27 cellular contexts compared by ENCODE assay signal in the genomic region with DNA sequence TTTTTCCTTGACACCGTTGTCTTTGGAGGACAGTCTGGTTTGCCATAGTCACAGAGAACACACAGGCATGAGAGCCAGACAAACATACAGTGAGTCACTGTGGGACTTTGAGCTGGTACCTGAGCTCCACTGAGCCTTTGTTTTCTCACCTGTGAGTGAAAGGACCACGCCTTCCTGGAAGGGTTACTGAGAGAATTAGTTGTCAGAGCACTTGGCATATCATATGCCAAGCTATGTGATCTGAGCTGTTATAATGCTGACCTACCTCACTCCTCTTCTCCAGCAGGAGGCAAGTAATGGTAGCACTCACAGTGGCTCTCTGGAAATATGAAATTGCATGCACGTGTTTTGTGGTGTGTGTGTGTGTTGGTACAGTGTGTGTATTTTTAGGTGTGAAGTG. TPM values are rescaled to one million over a fixed set of nuclear protein-coding genes. Genes with fewer than 3 reads are reported as not detected.
DNase-seq lines count a peak whose midpoint lies in the region; ATAC-seq, FAIRE-seq and TF ChIP-seq lines count a peak whose summit lies in the region.
"Had no signal": no experiment of that assay in that cellular context is flagged by ENCODE, and none has a peak within 500 bp of the region (broad histone marks: within the 10 kb centered on the region; RNA-seq: fewer than 3 reads in every experiment).

No MANE protein-coding gene starts in this region.

- H3K9me3 Mint-ChIP-seq in Caco-2 (ENCODE audit: unreplicated experiment) (no peaks in the 10 kb centered on the region), osteocyte (ENCODE audit: unreplicated experiment) (peaks cover 4% of the 10 kb centered on the region)
- H3K9me3 Mint-ChIP-seq in activated CD8-positive, alpha-beta T cell treated with anti-CD3 and anti-CD28 coated beads for 36 hours, result no peaks in the 10 kb centered on the region
- H3K9me3 Mint-ChIP-seq: activated T-cell treated with anti-CD3 and anti-CD28 coated beads, Interleukin-2, amount 50 U/mL, for 72 hours; neural crest cell had no signal

- H3K27me3 Mint-ChIP-seq in Caco-2 (ENCODE audit: insufficient read depth, unreplicated experiment), result no peaks in the 10 kb centered on the region
- peaks cover 55% of the 10 kb centered on the region for H3K27me3 Mint-ChIP-seq in osteocyte (ENCODE audit: unreplicated experiment)
- peaks cover 10% of the 10 kb centered on the region for H3K27me3 Mint-ChIP-seq in activated CD8-positive, alpha-beta T cell treated with anti-CD3 and anti-CD28 coated beads for 36 hours
- H3K27me3 Mint-ChIP-seq: stimulated activated naive CD8-positive, alpha-beta T cell treated with anti-CD3 and anti-CD28 coated beads, Interleukin-15, amount 100 ng/mL, for 72 hours had no signal

- no peak for FAIRE-seq in GM19239 (lab: Jason Lieb, UNC)
- FAIRE-seq: A549, D721Med, G401.6, TTC549 had no signal

- no peaks in the 10 kb centered on the region for H3K36me3 ChIP-seq in Caco-2 (ENCODE audit: control insufficient read depth, insufficient read depth, low read length)
- H3K36me3 ChIP-seq: esophagus muscularis mucosa had no signal

- CTCF ChIA-PET in Caco-2 (lab: Charles Lee), result interaction anchor here (0.7 to 2.0 kb wide), 5 partner anchors 13 to 636 kb away, joined by 3 to 6 read pairs (median 3); no protein-coding TSS in a partner anchor
- CTCF ChIA-PET in activated CD8-positive, alpha-beta T cell treated with anti-CD3 and anti-CD28 coated beads for 36 hours (lab: Charles Lee), result no interaction called here

- peaks cover 18% of the 10 kb centered on the region for H3K4me1 Mint-ChIP-seq in Caco-2 (ENCODE audit: low read depth, unreplicated experiment)
- no peaks in the 10 kb centered on the region for H3K4me1 Mint-ChIP-seq in osteocyte (ENCODE audit: unreplicated experiment)
- H3K4me1 Mint-ChIP-seq in activated CD8-positive, alpha-beta T cell treated with anti-CD3 and anti-CD28 coated beads for 36 hours (ENCODE audit: low read depth), result no peaks in the 10 kb centered on the region
- H3K4me1 Mint-ChIP-seq: neural crest cell; stimulated activated naive CD8-positive, alpha-beta T cell treated with anti-CD3 and anti-CD28 coated beads, Interleukin-15, amount 100 ng/mL, for 72 hours had no signal

- POLR2A ChIA-PET in Caco-2 (lab: Charles Lee), result no interaction called here
- POLR2A ChIA-PET in activated CD8-positive, alpha-beta T cell treated with anti-CD3 and anti-CD28 coated beads for 36 hours (lab: Charles Lee), result no interaction called here

- H3K9me3 ChIP-seq in Caco-2, result no peaks in the 10 kb centered on the region
- H3K9me3 ChIP-seq: A549, esophagus muscularis mucosa had no signal

- H3K36me3 Mint-ChIP-seq in Caco-2 (ENCODE audit: insufficient read depth, unreplicated experiment) (no peaks in the 10 kb centered on the region), osteocyte (ENCODE audit: unreplicated experiment) (no peaks in the 10 kb centered on the region)
- H3K36me3 Mint-ChIP-seq in activated CD8-positive, alpha-beta T cell treated with anti-CD3 and anti-CD28 coated beads for 36 hours (ENCODE audit: low read depth), result no peaks in the 10 kb centered on the region

- ATAC-seq in activated CD8-positive, alpha-beta T cell treated with anti-CD3 and anti-CD28 coated beads for 36 hours, result no peak
- ATAC-seq: A549; activated T-cell treated with anti-CD3 and anti-CD28 coated beads, Interleukin-2, amount 50 U/mL, for 72 hours; stimulated activated naive CD8-positive, alpha-beta T cell treated with anti-CD3 and anti-CD28 coated beads, Interleukin-15, amount 100 ng/mL, for 72 hours had no signal

- H3K4me3 Mint-ChIP-seq in Caco-2 (ENCODE audit: unreplicated experiment) (no peak overlapping the region), osteocyte (ENCODE audit: unreplicated experiment) (no peak overlapping the region)
- H3K4me3 Mint-ChIP-seq in activated CD8-positive, alpha-beta T cell treated with anti-CD3 and anti-CD28 coated beads for 36 hours, result no peak overlapping the region
- H3K4me3 Mint-ChIP-seq: activated T-cell treated with anti-CD3 and anti-CD28 coated beads, Interleukin-2, amount 50 U/mL, for 72 hours; neural crest cell; stimulated activated naive CD8-positive, alpha-beta T cell treated with anti-CD3 and anti-CD28 coated beads, Interleukin-15, amount 100 ng/mL, for 72 hours had no signal

- intact Hi-C loops in Caco-2 (cut with micrococcal nuclease; ENCODE audit: unreplicated experiment), result no loop called here
- intact Hi-C loops in activated CD8-positive, alpha-beta T cell treated with anti-CD3 and anti-CD28 coated beads for 36 hours (cut with micrococcal nuclease), result no loop called here

- no peak for TF ChIP-seq CTCF in Caco-2 (IDR thresholded peaks at IDR 0.05; ENCODE audit: insufficient read depth in 1 of 2, low read depth in 1 of 2, low read length in 1 of 2, severe bottlenecking in 1 of 2, unreplicated experiment in 1 of 2)
- TF ChIP-seq CTCF in osteocyte (IDR thresholded peaks at IDR 0.05), result no peak
- no peak for TF ChIP-seq CTCF in activated CD8-positive, alpha-beta T cell treated with anti-CD3 and anti-CD28 coated beads for 36 hours (IDR thresholded peaks at IDR 0.05)

- no peak overlapping the region for H3K4me3 ChIP-seq in Caco-2 (ENCODE audit: low read depth, low read length)
- H3K4me3 ChIP-seq: A549, esophagus muscularis mucosa had no signal

- H3K27me3 ChIP-seq in Caco-2 (replicated peaks; ENCODE audit: control insufficient read depth, insufficient read depth, low read length), result no peaks in the 10 kb centered on the region
- H3K27me3 ChIP-seq: esophagus muscularis mucosa had no signal

- H3K4me1 ChIP-seq in Caco-2, result peaks cover 11% of the 10 kb centered on the region
- H3K4me1 ChIP-seq: A549 had no signal

- BruUV-seq in Caco-2 (replicated peaks; lab: Mats Ljungman, UMichigan), result no TSS peak

- H3K27ac Mint-ChIP-seq in Caco-2 (ENCODE audit: unreplicated experiment) (no peak overlapping the region), osteocyte (ENCODE audit: unreplicated experiment) (no peak overlapping the region)
- H3K27ac Mint-ChIP-seq in activated CD8-positive, alpha-beta T cell treated with anti-CD3 and anti-CD28 coated beads for 36 hours, result no peak overlapping the region
- H3K27ac Mint-ChIP-seq: activated T-cell treated with anti-CD3 and anti-CD28 coated beads, Interleukin-2, amount 50 U/mL, for 72 hours; progenitor cell of endocrine pancreas; stimulated activated naive CD8-positive, alpha-beta T cell treated with anti-CD3 and anti-CD28 coated beads, Interleukin-15, amount 100 ng/mL, for 72 hours had no signal

- peak; percentile 60 to 64 for DNase-seq in Caco-2
- DNase-seq in NCI-H2029 treated with DMSO at 0.1 percent for 48 hours (lab: John Stamatoyannopoulos, UW), result peak; percentile 67
- peak; percentile 56 for DNase-seq in epithelial cell of prostate (ENCODE audit: low read depth, low spot score)
- DNase-seq in osteocyte (ENCODE audit: extremely low spot score, unreplicated experiment), result peak; percentile 27
- no peak for DNase-seq in inferior parietal cortex (ENCODE audit: extremely low spot score)
- DNase-seq in GM19239 (ENCODE audit: insufficient read length, low spot score), result no peak
- DNase-seq in activated CD8-positive, alpha-beta T cell treated with anti-CD3 and anti-CD28 coated beads for 36 hours, result no peak
- DNase-seq in RKO (ENCODE audit: low spot score), result no peak
- DNase-seq: activated CD4-positive, alpha-beta T cell treated with anti-CD3 and anti-CD28 coated beads for 1 hour; activated naive CD4-positive, alpha-beta T cell treated with anti-CD3 and anti-CD28 coated beads, Interleukin-2, amount 50 U/mL, for 16 hours; activated T-cell treated with anti-CD3 and anti-CD28 coated beads, Interleukin-2, amount 50 U/mL, for 72 hours; anterior cingulate cortex; kidney glomerular epithelial cell; midbrain; MM.1S; stimulated activated CD4-positive, alpha-beta T cell treated with anti-CD3 and anti-CD28 coated beads, Interleukin-4, amount 100 ng/mL, for 1 hour; stimulated activated naive CD8-positive, alpha-beta T cell treated with anti-CD3 and anti-CD28 coated beads, Interleukin-15, amount 100 ng/mL, for 72 hours; SW 1271 had no signal

- no peak overlapping the region for H3K27ac ChIP-seq in epithelial cell of prostate
- H3K27ac ChIP-seq: A549, esophagus muscularis mucosa, RWPE1 had no signal

RNA-seq across cellular contexts. Expression of gene CXCL12, which starts 59.7 kb away (rescaled TPM):
- 0.27 TPM in 1 of 2 replicates, not detected in the other for total RNA-seq in Caco-2 (2022)
- 153 and 169 TPM in 2 replicates for total RNA-seq in osteocyte
- not detected for total RNA-seq in activated CD8-positive, alpha-beta T cell treated with anti-CD3 and anti-CD28 coated beads for 36 hours
- total RNA-seq: activated CD8-positive, alpha-beta memory T cell treated with anti-CD3 and anti-CD28 coated beads for 36 hours; activated T-cell treated with anti-CD3 and anti-CD28 coated beads, Interleukin-2, amount 50 U/mL, for 72 hours had no signal

Comparison
In these comparisons a context has a peak if more than half of its experiments do, and no peak if none do; other contexts are left out.
1. DNase-seq: peak in Caco-2 (2 of 2), NCI-H2029 treated with DMSO at 0.1 percent for 48 hours (single experiment), epithelial cell of prostate (single experiment) and osteocyte (single experiment); none in inferior parietal cortex (single experiment), GM19239 (single experiment), activated CD8-positive, alpha-beta T cell treated with anti-CD3 and anti-CD28 coated beads for 36 hours (single experiment) and RKO (single experiment).
2. RNA of gene CXCL12, which starts 59.7 kb away (total RNA-seq): 153 to 169 TPM in osteocyte; 0.27 TPM in Caco-2 and not detected in activated CD8-positive, alpha-beta T cell treated with anti-CD3 and anti-CD28 coated beads for 36 hours; every median in the first group is over 100 times any median in the second.